ENCODE assay signal across 28 cellular contexts in genomic region chr2:8392098-8392844, GRCh38.
DNase-seq lines count a peak whose midpoint lies in the region; ATAC-seq, FAIRE-seq and TF ChIP-seq lines count a peak whose summit lies in the region.
"Had no signal": no experiment of that assay in that cellular context is flagged by ENCODE, and none has a peak within 500 bp of the region (broad histone marks: within the 10 kb centered on the region; RNA-seq: fewer than 3 reads in every experiment).

No MANE protein-coding gene starts in this region.

- no peak overlapping the region for H3K4me3 ChIP-seq in HepG2 (replicated peaks in 1 of 3; ENCODE audit: insufficient read depth in 1 of 3, low read depth in 2 of 3, low read length in 3 of 3)
- H3K4me3 ChIP-seq in breast epithelium: no peak overlapping the region
- H3K4me3 ChIP-seq: lower lobe of right lung, upper lobe of right lung had no signal

- TF ChIP-seq EP300 in HepG2 (IDR thresholded peaks at IDR 0.05; ENCODE audit: low read depth in 2 of 2, low read length in 2 of 2) (no peak), HepG2 (CRISPR knock-in tag; IDR thresholded peaks at IDR 0.05; ENCODE audit: borderline replicate concordance) (no peak)

- H3K4me2 ChIP-seq in HepG2 (ENCODE audit: low read depth, low read length): no peak overlapping the region

- H3K27ac Mint-ChIP-seq in glutamatergic neuron (ENCODE audit: unreplicated experiment): peak overlapping the region; percentile 52
- H3K27ac Mint-ChIP-seq: activated naive CD8-positive, alpha-beta T cell treated with anti-CD3 and anti-CD28 coated beads for 36 hours; activated T-cell treated with anti-CD3 and anti-CD28 coated beads, Interleukin-2, amount 50 U/mL, for 24 hours; CD4-positive, alpha-beta T cell; natural killer cell; T-cell had no signal

- no peaks in the 10 kb centered on the region for H4K20me1 ChIP-seq in HepG2 (ENCODE audit: insufficient read depth, low read length)

- peak; percentile 47 for DNase-seq in activated CD8-positive, alpha-beta memory T cell treated with anti-CD3 and anti-CD28 coated beads for 24 hours
- no peak for DNase-seq in activated CD8-positive, alpha-beta memory T cell treated with anti-CD3 and anti-CD28 coated beads, Interleukin-2, amount 50 U/mL, for 4 hours
- DNase-seq in glutamatergic neuron (no peak), HepG2 (ENCODE audit: low spot score) (no peak), breast epithelium (ENCODE audit: low spot score in 2 of 2) (no peak), pons (ENCODE audit: low spot score) (no peak), COLO829 (ENCODE audit: low spot score) (no peak)
- DNase-seq: activated CD4-positive, alpha-beta T cell treated with anti-CD3 and anti-CD28 coated beads for 48 hours; activated effector memory CD4-positive, alpha-beta T cell treated with anti-CD3 and anti-CD28 coated beads, Interleukin-2, amount 50 U/mL, for 16 hours; activated naive CD8-positive, alpha-beta T cell treated with anti-CD3 and anti-CD28 coated beads for 36 hours; activated T-cell treated with anti-CD3 and anti-CD28 coated beads, Interleukin-2, amount 50 U/mL, for 24 hours; anterior cingulate cortex; CD4-positive, alpha-beta T cell; hippocampal formation; lower lobe of right lung; natural killer cell; NCI-H1048; NCI-H2107; NCI-H446; NCI-H774; T-cell; upper lobe of right lung; WERI-Rb-1 had no signal

- TF ChIP-seq CTCF in glutamatergic neuron (IDR thresholded peaks at IDR 0.05; ENCODE audit: partially characterized antibody, unreplicated experiment) (no peak), HepG2 (CRISPR knock-in tag; IDR thresholded peaks at IDR 0.05) (no peak), breast epithelium (IDR thresholded peaks at IDR 0.05) (no peak)

- H3K36me3 Mint-ChIP-seq in glutamatergic neuron (ENCODE audit: unreplicated experiment): no peaks in the 10 kb centered on the region
- H3K36me3 Mint-ChIP-seq: activated naive CD8-positive, alpha-beta T cell treated with anti-CD3 and anti-CD28 coated beads for 36 hours; natural killer cell had no signal

- no peak overlapping the region for H3K9ac ChIP-seq in HepG2 (ENCODE audit: insufficient read depth, low read depth, low read length)

- TF ChIP-seq RAD21 in HepG2 (CRISPR knock-in tag; IDR thresholded peaks at IDR 0.05): no peak

- in situ Hi-C loops in HepG2 (cut with HindIII; ENCODE audit: extremely low pct_ligation_motif_present, low pct_unique_long_range_greater_than_20kb): no loop called here

- H3K36me3 ChIP-seq in HepG2 (replicated peaks in 1 of 2; ENCODE audit: control insufficient read depth in 1 of 2, insufficient read depth in 2 of 2, low read length in 2 of 2) (no peaks in the 10 kb centered on the region), breast epithelium (no peaks in the 10 kb centered on the region)
- H3K36me3 ChIP-seq: lower lobe of right lung, upper lobe of right lung, WERI-Rb-1 had no signal

- H3K9me3 ChIP-seq in HepG2 (ENCODE audit: low read length): peaks cover 4% of the 10 kb centered on the region; the same call in 1 of the 2 replicates
- no peaks in the 10 kb centered on the region for H3K9me3 ChIP-seq in breast epithelium
- H3K9me3 ChIP-seq: lower lobe of right lung, upper lobe of right lung had no signal

- FAIRE-seq in HepG2 (lab: Jason Lieb, UNC): no peak
- FAIRE-seq: endothelial cell of umbilical vein, GM19239 had no signal

- 35% methylated on average over 12 of the region's 12 CpGs for whole genome bisulfite sequencing in HepG2 (ENCODE audit: low lambda C conversion rate)

- H3K27me3 Mint-ChIP-seq in glutamatergic neuron (ENCODE audit: unreplicated experiment): no peaks in the 10 kb centered on the region
- H3K27me3 Mint-ChIP-seq: activated T-cell treated with anti-CD3 and anti-CD28 coated beads, Interleukin-2, amount 50 U/mL, for 24 hours; CD4-positive, alpha-beta T cell; T-cell had no signal

- intact Hi-C loops in HepG2 (cut with micrococcal nuclease; ENCODE audit: unreplicated experiment): no loop called here
- intact Hi-C loops in breast epithelium (cut with DNase I; ENCODE audit: low total_unique reads): no loop called here

- no peaks in the 10 kb centered on the region for H3K79me2 ChIP-seq in HepG2 (ENCODE audit: insufficient read depth, low read length)

- no peak overlapping the region for H2AFZ ChIP-seq in HepG2 (ENCODE audit: low read length)

- ATAC-seq in HepG2 (peak; percentile 52), HG03565 (IDR thresholded peaks at IDR 0.05; ENCODE audit: unreplicated experiment) (no peak)
- ATAC-seq: HCT116, lower lobe of right lung, natural killer cell, T-cell, upper lobe of right lung had no signal

- H3K4me1 ChIP-seq in HepG2 (ENCODE audit: insufficient read depth, low read length): peaks cover 7% of the 10 kb centered on the region; the same call in 1 of the 2 replicates
- no peaks in the 10 kb centered on the region for H3K4me1 ChIP-seq in breast epithelium
- H3K4me1 ChIP-seq: lower lobe of right lung had no signal

- POLR2A ChIA-PET in HepG2 (lab: Yijun Ruan, JAX): no interaction called here

- peaks cover 2% of the 10 kb centered on the region for H3K4me1 Mint-ChIP-seq in glutamatergic neuron (ENCODE audit: low read depth, unreplicated experiment)

- H3K27ac ChIP-seq in HepG2 (ENCODE audit: extremely low read length, insufficient read depth, low read length) (no peak overlapping the region), breast epithelium (no peak overlapping the region)
- H3K27ac ChIP-seq: lower lobe of right lung, RWPE1, upper lobe of right lung, WERI-Rb-1 had no signal

- H3K4me3 Mint-ChIP-seq in glutamatergic neuron (ENCODE audit: unreplicated experiment): no peak overlapping the region
- H3K4me3 Mint-ChIP-seq: activated naive CD8-positive, alpha-beta T cell treated with anti-CD3 and anti-CD28 coated beads for 36 hours; activated T-cell treated with anti-CD3 and anti-CD28 coated beads, Interleukin-2, amount 50 U/mL, for 24 hours; CD4-positive, alpha-beta T cell; natural killer cell; T-cell had no signal

- CTCF ChIA-PET in HepG2 (lab: Yijun Ruan, JAX; ENCODE audit: low intra/inter-chr PET ratio, low total read pairs): no interaction called here

- peaks cover 0 to 15% of the 10 kb centered on the region in 2 experiments; a peak in 2 of 5 replicates for H3K27me3 ChIP-seq in HepG2 (ENCODE audit: control insufficient read depth in 1 of 2, insufficient read depth in 2 of 2, low read length in 2 of 2)
- H3K27me3 ChIP-seq in breast epithelium: no peaks in the 10 kb centered on the region
- H3K27me3 ChIP-seq: upper lobe of right lung had no signal

- BruUV-seq in HepG2 (replicated peaks; lab: Mats Ljungman, UMichigan): no TSS peak

- peaks cover under 1% of the 10 kb centered on the region for H3K9me3 Mint-ChIP-seq in glutamatergic neuron (ENCODE audit: unreplicated experiment)
- H3K9me3 Mint-ChIP-seq: activated naive CD8-positive, alpha-beta T cell treated with anti-CD3 and anti-CD28 coated beads for 36 hours; activated T-cell treated with anti-CD3 and anti-CD28 coated beads, Interleukin-2, amount 50 U/mL, for 24 hours; CD4-positive, alpha-beta T cell; natural killer cell; T-cell had no signal

- TF ChIP-seq POLR2A in HepG2 (IDR thresholded peaks at IDR 0.05; ENCODE audit: insufficient read depth in 1 of 2, low read depth in 2 of 2, low read length in 2 of 2) (no peak), breast epithelium (IDR thresholded peaks at IDR 0.05) (no peak)

TF ChIP-seq in HepG2, 621 proteins besides CTCF, POLR2A, EP300 and RAD21 (continues in another document):
- peak; percentile 40; the same call in 1 of the 2 replicates for TF ChIP-seq ZNF670 (CRISPR knock-in tag; IDR thresholded peaks at IDR 0.05; ENCODE audit: borderline replicate concordance)
- TF ChIP-seq ZMYM3 (CRISPR knock-in tag; IDR thresholded peaks at IDR 0.05): 0 out of 2 replicates have a peak, but pooled peaks have one; percentile 24
- TF ChIP-seq ZNF44 (CRISPR knock-in tag; IDR thresholded peaks at IDR 0.05): 0 out of 2 replicates have a peak, but pooled peaks have one; percentile 21
- no peak for TF ChIP-seq ZNF552 (CRISPR knock-in tag; IDR thresholded peaks at IDR 0.05; ENCODE audit: borderline replicate concordance)
- TF ChIP-seq ZNF589 (CRISPR knock-in tag; conservative IDR thresholded peaks at IDR 0.05): 0 out of 2 replicates have a peak, but pooled peaks have one; percentile 32
- TF ChIP-seq ATF7 (IDR thresholded peaks at IDR 0.05): no peak
- no peak for TF ChIP-seq ATF7 (CRISPR knock-in tag; IDR thresholded peaks at IDR 0.05)
- TF ChIP-seq HDAC1 (CRISPR knock-in tag; IDR thresholded peaks at IDR 0.05): peak; percentile 52; the same call in 1 of the 2 replicates
- peak; percentile 38; the same call in 1 of the 2 replicates for TF ChIP-seq ZFX (CRISPR knock-in tag; IDR thresholded peaks at IDR 0.05; ENCODE audit: low read depth)
- TF ChIP-seq ZNF550 (CRISPR knock-in tag; IDR thresholded peaks at IDR 0.05; ENCODE audit: borderline replicate concordance): no peak
- no peak for TF ChIP-seq ZNF660 (CRISPR knock-in tag; IDR thresholded peaks at IDR 0.05; ENCODE audit: borderline replicate concordance, low read depth)
- TF ChIP-seq SOX5 (CRISPR knock-in tag; IDR thresholded peaks at IDR 0.05; ENCODE audit: borderline replicate concordance): 0 out of 2 replicates have a peak, but pooled peaks have one; percentile 12
- TF ChIP-seq HOXA9 (CRISPR knock-in tag; IDR thresholded peaks at IDR 0.05; ENCODE audit: borderline replicate concordance): no peak
- no peak for TF ChIP-seq ZNF296 (CRISPR knock-in tag; conservative IDR thresholded peaks at IDR 0.05)
